8 cellular contexts compared by ENCODE assay signal in genomic region chr3:194344012-194344411, GRCh38. TPM values are rescaled to one million over a fixed set of nuclear protein-coding genes. Genes with fewer than 3 reads are reported as not detected.
DNase-seq lines count a peak whose midpoint lies in the region; ATAC-seq, FAIRE-seq and TF ChIP-seq lines count a peak whose summit lies in the region.

No MANE protein-coding gene starts in this region.

- TF ChIP-seq CTCF in MM.1S (IDR thresholded peaks at IDR 0.05; ENCODE audit: low read length): peak; percentile 99
- peak; percentile 84 to 97 (median 91) for TF ChIP-seq CTCF in GM12878 (IDR thresholded peaks at IDR 0.05 in 2 of 3, conservative IDR thresholded peaks at IDR 0.05 in 1 of 3; ENCODE audit: control insufficient read depth in 2 of 3, extremely low read depth in 1 of 3, insufficient read depth in 1 of 3, low read depth in 3 of 3, low read length in 3 of 3)

- H3K9me3 ChIP-seq in MM.1S (replicated peaks; ENCODE audit: insufficient read depth, low read length): no peaks in the 10 kb centered on the region
- no peaks in the 10 kb centered on the region for H3K9me3 ChIP-seq in GM12878 (replicated peaks; ENCODE audit: control insufficient read depth, insufficient read depth, low read length)

- WGBS in GM12878 (ENCODE audit: insufficient coverage, insufficient replicate concordance, low lambda C conversion rate, missing lambda C conversion rate): 21% methylated on average over 9 of the region's 9 CpGs

- H3K27me3 ChIP-seq in MM.1S (replicated peaks; ENCODE audit: insufficient read depth, low read length) (peaks cover 28% of the 10 kb centered on the region), GM12878 (replicated peaks in 1 of 2; ENCODE audit: control insufficient read depth in 2 of 2, insufficient read depth in 2 of 2, low read length in 1 of 2) (no peaks in the 10 kb centered on the region; a peak in 3 of 4 replicates)

- BruUV-seq in GM12878 (replicated peaks; lab: Mats Ljungman, UMichigan): no TSS peak

- in situ Hi-C loops in GM12878 (cut with MboI): no loop called here

- H3K36me3 ChIP-seq in MM.1S (replicated peaks; ENCODE audit: insufficient read depth, low read length) (no peaks in the 10 kb centered on the region), GM12878 (ENCODE audit: control insufficient read depth in 2 of 2, insufficient read depth in 2 of 2, low read length in 1 of 2) (no peaks in the 10 kb centered on the region)

- POLR2A ChIA-PET in GM12878 (lab: Charles Lee): no interaction called here

- CTCF ChIA-PET in GM12878 (lab: Yijun Ruan, JAX): interaction anchor here (0.6 to 5.9 kb wide), 27 partner anchors 9 to 727 kb away, joined by 3 to 64 read pairs (median 5); no protein-coding TSS in a partner anchor

- RAD21 ChIA-PET in GM12878 (lab: Charles Lee; ENCODE audit: unreplicated experiment): interaction anchor here (0.7 to 1.7 kb wide), 4 partner anchors 8 to 60 kb away, joined by 3 to 7 read pairs (median 4); no protein-coding TSS in a partner anchor

- H3F3A ChIP-seq in MM.1S (ENCODE audit: insufficient read depth, low read length): no peaks in the 10 kb centered on the region

- ATAC-seq in GM12878: peak; percentile 89
- ATAC-seq in HG03196 (IDR thresholded peaks at IDR 0.05; ENCODE audit: unreplicated experiment): no peak

- no peak for TF ChIP-seq EP300 in GM12878 (IDR thresholded peaks at IDR 0.05; ENCODE audit: borderline replicate concordance in 1 of 2, control insufficient read depth in 1 of 2, low read depth in 2 of 2, low read length in 2 of 2)

- H2AFZ ChIP-seq in MM.1S (ENCODE audit: low read length): no peak overlapping the region
- no peak overlapping the region for H2AFZ ChIP-seq in GM12878 (ENCODE audit: control insufficient read depth, low read depth, low read length)

- no peak overlapping the region for H3K4me3 ChIP-seq in MM.1S (ENCODE audit: low read length)
- H3K4me3 ChIP-seq in GM12878: no peak overlapping the region

- H3K27ac ChIP-seq in MM.1S (ENCODE audit: low read length): no peak overlapping the region
- no peak overlapping the region for H3K27ac ChIP-seq in GM12878 (ENCODE audit: control insufficient read depth, insufficient read depth)

- 0 out of 2 replicates have a peak overlapping the region, but pooled peaks have one; percentile 8 for H3K4me2 ChIP-seq in MM.1S (ENCODE audit: low read depth, low read length)
- H3K4me2 ChIP-seq in GM12878 (ENCODE audit: control insufficient read depth, insufficient read depth): no peak overlapping the region

- no peaks in the 10 kb centered on the region for H3K79me2 ChIP-seq in MM.1S (ENCODE audit: low read length)
- no peaks in the 10 kb centered on the region for H3K79me2 ChIP-seq in GM12878 (ENCODE audit: control insufficient read depth, insufficient read depth, low read length)

- DNase-seq in SIG-M5 treated with dmso at 0.1 percent for 504 hours (lab: John Stamatoyannopoulos, UW; ENCODE audit: unreplicated experiment) (peak; percentile 59), SIG-M5 (lab: John Stamatoyannopoulos, UW) (no peak), MM.1S (peak; percentile 73), UCSD-AML1 (lab: John Stamatoyannopoulos, UW; ENCODE audit: unreplicated experiment) (peak; percentile 60), GM12878 (ENCODE audit: low read depth, low spot score) (no peak), iris pigment epithelial cell (ENCODE audit: low read depth) (peak; percentile 50)
- peak; percentile 47 to 74 (median 54) for DNase-seq in stimulated activated CD4-positive, alpha-beta T cell treated with anti-CD3 and anti-CD28 coated beads, Interleukin-1b, Interleukin-23, amount 100 ng/mL, for 24 hours (ENCODE audit: low read depth in 4 of 4, low spot score in 1 of 4)

- H3K4me1 ChIP-seq in MM.1S (ENCODE audit: low read length): no peaks in the 10 kb centered on the region
- H3K4me1 ChIP-seq in GM12878 (ENCODE audit: control insufficient read depth, insufficient read depth, low read length): no peaks in the 10 kb centered on the region

- TF ChIP-seq RAD21 in GM12878 (IDR thresholded peaks at IDR 0.05; ENCODE audit: insufficient read depth, low read depth, low read length): peak; percentile 64

- intact Hi-C loops in GM12878 (cut with micrococcal nuclease; ENCODE audit: unreplicated experiment): no loop called here

- no peak for TF ChIP-seq POLR2A in GM12878 (IDR thresholded peaks at IDR 0.05; ENCODE audit: low read depth, low read length)

- H3K9ac ChIP-seq in MM.1S (ENCODE audit: low read length) (no peak overlapping the region), GM12878 (ENCODE audit: control insufficient read depth, insufficient read depth, low read length) (no peak overlapping the region)

- SMC1A ChIA-PET in GM12878 (lab: Charles Lee; ENCODE audit: uncharacterized antibody, unreplicated experiment): interaction anchor here (0.9 to 3.0 kb wide), 11 partner anchors 8 to 241 kb away, joined by 3 to 13 read pairs (median 4); partner anchors contain the start of gene GP5

- no peaks in the 10 kb centered on the region for H3K9me2 ChIP-seq in MM.1S (replicated peaks; ENCODE audit: insufficient read depth, low read length)

- no peaks in the 10 kb centered on the region for H4K20me1 ChIP-seq in MM.1S (ENCODE audit: insufficient read depth, low read length)
- H4K20me1 ChIP-seq in GM12878 (ENCODE audit: control insufficient read depth, insufficient read depth): no peaks in the 10 kb centered on the region

- no peak for FAIRE-seq in GM12878 (lab: Jason Lieb, UNC)

TF ChIP-seq in GM12878, 131 proteins besides CTCF, POLR2A, EP300 and RAD21:
- TF ChIP-seq ETV6 (conservative IDR thresholded peaks at IDR 0.05 in 1 of 2, IDR thresholded peaks at IDR 0.05 in 1 of 2; ENCODE audit: borderline replicate concordance in 1 of 2, low read depth in 1 of 2) (no peak), SP1 (IDR thresholded peaks at IDR 0.05; ENCODE audit: low read depth, low read length) (no peak), KDM1A (IDR thresholded peaks at IDR 0.05; ENCODE audit: borderline replicate concordance) (no peak), SMC3 (IDR thresholded peaks at IDR 0.05; ENCODE audit: borderline replicate concordance, low read length) (peak; percentile 77), YY1 (IDR thresholded peaks at IDR 0.05; ENCODE audit: low read depth, low read length) (peak; percentile 32; the same call in 1 of the 2 replicates), GATAD2B (conservative IDR thresholded peaks at IDR 0.05; ENCODE audit: low read depth) (no peak), ZNF274 (IDR thresholded peaks at IDR 0.05; ENCODE audit: insufficient read depth, insufficient read length) (no peak)

RNA-seq across cellular contexts. Expression of gene CPN2, which starts 7.1 kb away (rescaled TPM):
- total RNA-seq in GM12878 (2013; cell fraction: nucleolus; rRNA removed): not detected in 2 replicates
- total RNA-seq in GM12878 (2014; rRNA removed) (not detected in 2 replicates), GM12878 (2014; rRNA removed; fragmentation: Illumina TruSeq; extraction: Trizol) (not detected in 2 replicates), GM12878 (2021) (0.05 TPM in 1 of 2 replicates, not detected in the other)
- not detected for polyA plus RNA-seq in GM12878 (2011; ENCODE audit: low read depth)
- polyA plus RNA-seq in GM12878 (2011; rRNA removed) (not detected in 2 replicates), GM12878 (2014; fragmentation: Illumina TruSeq; extraction: Trizol) (not detected in 2 replicates), GM12878 (2014; fragmentation: Nextera tagmentation; extraction: Ambion mirVana) (not detected), GM12878 (2014; rRNA removed) (not detected in 2 replicates), GM12878 (2016; fragmentation: Nextera tagmentation; extraction: Ambion mirVana) (not detected)
- not detected in 2 replicates for polyA plus RNA-seq in GM12878 (2011; cell fraction: cytosol; rRNA removed)
- polyA plus RNA-seq in GM12878 (2011; cell fraction: nucleus; rRNA removed): not detected in 2 replicates
- not detected in 2 replicates for polyA plus RNA-seq in GM12878 (2012)
- not detected in 2 replicates for polyA minus RNA-seq in GM12878 (2011; rRNA and poly(A)+ RNA removed)
- polyA minus RNA-seq in GM12878 (2011; cell fraction: cytosol; rRNA and poly(A)+ RNA removed): not detected in 2 replicates
- not detected in 2 replicates for polyA minus RNA-seq in GM12878 (2011; cell fraction: nucleus; rRNA and poly(A)+ RNA removed)

RNA-seq across cellular contexts. Expression of gene LRRC15, which starts 25.5 kb away (rescaled TPM):
- not detected in 2 replicates for total RNA-seq in GM12878 (2013; cell fraction: nucleolus; rRNA removed)
- not detected in 2 replicates for total RNA-seq in GM12878 (2014; rRNA removed)
- not detected in 2 replicates for total RNA-seq in GM12878 (2014; rRNA removed; fragmentation: Illumina TruSeq; extraction: Trizol)
- not detected in 2 replicates for total RNA-seq in GM12878 (2021)
- polyA plus RNA-seq in GM12878 (2011; ENCODE audit: low read depth): not detected
- polyA plus RNA-seq in GM12878 (2011; rRNA removed): not detected in 2 replicates
- not detected in 2 replicates for polyA plus RNA-seq in GM12878 (2011; cell fraction: cytosol; rRNA removed)
- polyA plus RNA-seq in GM12878 (2011; cell fraction: nucleus; rRNA removed): not detected in 2 replicates
- not detected in 2 replicates for polyA plus RNA-seq in GM12878 (2012)
- not detected in 2 replicates for polyA plus RNA-seq in GM12878 (2014; fragmentation: Illumina TruSeq; extraction: Trizol)
- polyA plus RNA-seq in GM12878 (2014; fragmentation: Nextera tagmentation; extraction: Ambion mirVana): not detected
- polyA plus RNA-seq in GM12878 (2014; rRNA removed): not detected in 2 replicates
- polyA plus RNA-seq in GM12878 (2016; fragmentation: Nextera tagmentation; extraction: Ambion mirVana): not detected
- polyA minus RNA-seq in GM12878 (2011; rRNA and poly(A)+ RNA removed): not detected in 2 replicates
- not detected in 2 replicates for polyA minus RNA-seq in GM12878 (2011; cell fraction: cytosol; rRNA and poly(A)+ RNA removed)
- polyA minus RNA-seq in GM12878 (2011; cell fraction: nucleus; rRNA and poly(A)+ RNA removed): not detected in 2 replicates

RNA-seq across cellular contexts. Expression of gene GP5, which starts 55.1 kb away (rescaled TPM):
- total RNA-seq in GM12878 (2013; cell fraction: nucleolus; rRNA removed): 0.25 TPM in 1 of 2 replicates, not detected in the other
- total RNA-seq in GM12878 (2014; rRNA removed): not detected in 2 replicates
- total RNA-seq in GM12878 (2014; rRNA removed; fragmentation: Illumina TruSeq; extraction: Trizol): not detected in 2 replicates
- 0.05 TPM in 1 of 2 replicates, not detected in the other for total RNA-seq in GM12878 (2021)
- not detected for polyA plus RNA-seq in GM12878 (2011; ENCODE audit: low read depth)
- not detected in 2 replicates for polyA plus RNA-seq in GM12878 (2011; rRNA removed)
- polyA plus RNA-seq in GM12878 (2011; cell fraction: cytosol; rRNA removed): 0.03 TPM in 1 of 2 replicates, not detected in the other
- polyA plus RNA-seq in GM12878 (2011; cell fraction: nucleus; rRNA removed): 0.03 and 0.06 TPM in 2 replicates
- not detected in 2 replicates for polyA plus RNA-seq in GM12878 (2012)
- polyA plus RNA-seq in GM12878 (2014; fragmentation: Illumina TruSeq; extraction: Trizol): not detected in 2 replicates
- not detected for polyA plus RNA-seq in GM12878 (2014; fragmentation: Nextera tagmentation; extraction: Ambion mirVana)
- 0.06 TPM in 1 of 2 replicates, not detected in the other for polyA plus RNA-seq in GM12878 (2014; rRNA removed)
- polyA plus RNA-seq in GM12878 (2016; fragmentation: Nextera tagmentation; extraction: Ambion mirVana): not detected
- 0.05 TPM in 1 of 2 replicates, not detected in the other for polyA minus RNA-seq in GM12878 (2011; rRNA and poly(A)+ RNA removed)
- polyA minus RNA-seq in GM12878 (2011; cell fraction: cytosol; rRNA and poly(A)+ RNA removed): not detected in 2 replicates
- 0.12 and 0.57 TPM in 2 replicates for polyA minus RNA-seq in GM12878 (2011; cell fraction: nucleus; rRNA and poly(A)+ RNA removed)

Comparison
In these comparisons a context has a peak if more than half of its experiments do, and no peak if none do; other contexts are left out.
1. DNase-seq: peak in SIG-M5 treated with dmso at 0.1 percent for 504 hours (single experiment), MM.1S (single experiment), UCSD-AML1 (single experiment), iris pigment epithelial cell (single experiment) and stimulated activated CD4-positive, alpha-beta T cell treated with anti-CD3 and anti-CD28 coated beads, Interleukin-1b, Interleukin-23, amount 100 ng/mL, for 24 hours (4 of 4); none in SIG-M5 (single experiment) and GM12878 (single experiment).